In genomic region chr11:86578727-86579405, GRCh38 we compare ENCODE assay signal across 14 cellular contexts.
DNase-seq lines count a peak whose midpoint lies in the region; ATAC-seq and TF ChIP-seq lines count a peak whose summit lies in the region.
"Had no signal": no experiment of that assay in that cellular context is flagged by ENCODE, and none has a peak within 500 bp of the region (broad histone marks: within the 10 kb centered on the region; RNA-seq: fewer than 3 reads in every experiment).

No MANE protein-coding gene starts in this region.

- intact Hi-C loops in spleen (cut with DNase I; ENCODE audit: low total_unique reads): no loop called here

- DNase-seq in Peyer's patch (no peak), foreskin keratinocyte (peak in 1 of 2 donors; percentile 45), spleen (no peak), ACHN (no peak), neural progenitor cell (ENCODE audit: low spot score) (no peak)
- DNase-seq in NK-92 treated with Interleukin-12 subunit alpha and Interleukin-12 subunit beta, amount 100 ng/mL, for 24 hours (lab: John Stamatoyannopoulos, UW): no peak
- DNase-seq: activated CD4-positive, alpha-beta T cell treated with anti-CD3 and anti-CD28 coated beads for 36 hours; activated naive CD8-positive, alpha-beta T cell treated with anti-CD3 and anti-CD28 coated beads, Interleukin-2, amount 50 U/mL, for 24 hours; Kasumi-1; NCI-H187 treated with DMSO at 0.1 percent for 48 hours; NCI-H524 treated with DMSO at 0.1 percent for 48 hours; stimulated activated CD4-positive, alpha-beta T cell treated with anti-CD3 and anti-CD28 coated beads, Interleukin-15, amount 100 ng/mL, for 24 hours had no signal

- H3K4me2 ChIP-seq in Loucy (ENCODE audit: low read depth, low read length, poor library complexity, severe bottlenecking): no peak overlapping the region
- no peak overlapping the region for H3K4me2 ChIP-seq in neural progenitor cell

- H3K79me2 ChIP-seq in Loucy (ENCODE audit: insufficient read depth, low read length) (peaks cover 6% of the 10 kb centered on the region; the same call in 1 of the 2 replicates), neural progenitor cell (ENCODE audit: low read depth) (no peaks in the 10 kb centered on the region)

- no peaks in the 10 kb centered on the region for H3K27me3 ChIP-seq in Loucy (ENCODE audit: insufficient read depth, low read length, poor library complexity, severe bottlenecking)
- H3K27me3 ChIP-seq in Peyer's patch: no peaks in the 10 kb centered on the region
- no peaks in the 10 kb centered on the region for H3K27me3 ChIP-seq in foreskin keratinocyte
- H3K27me3 ChIP-seq in spleen (replicated peaks in 1 of 7): no peaks in the 10 kb centered on the region
- no peaks in the 10 kb centered on the region for H3K27me3 ChIP-seq in neural progenitor cell

- no peak overlapping the region for H3K27ac Mint-ChIP-seq in neural progenitor cell
- H3K27ac Mint-ChIP-seq: activated CD4-positive, alpha-beta T cell treated with anti-CD3 and anti-CD28 coated beads for 36 hours; activated naive CD8-positive, alpha-beta T cell treated with anti-CD3 and anti-CD28 coated beads, Interleukin-2, amount 50 U/mL, for 24 hours had no signal

- H3K27ac ChIP-seq in Peyer's patch: peak overlapping the region in 3 of 4 donors; percentile 35 to 90 (median 64)
- H3K27ac ChIP-seq in foreskin keratinocyte: no peak overlapping the region
- peak overlapping the region in 7 of 8 donors; percentile 52 to 84 (median 66) for H3K27ac ChIP-seq in spleen
- no peak overlapping the region for H3K27ac ChIP-seq in neural progenitor cell
- H3K27ac ChIP-seq: C4-2B had no signal

- no peaks in the 10 kb centered on the region for H3K36me3 Mint-ChIP-seq in neural progenitor cell

- in situ Hi-C loops in ACHN (cut with HindIII; ENCODE audit: low pct_ligation_motif_present, low pct_unique_long_range_greater_than_20kb, low sequenced_read_pairs): loop anchor here (25.0 kb wide), 1 partner anchor 117 kb away; no protein-coding TSS in a partner anchor

- H3K27me3 Mint-ChIP-seq in neural progenitor cell (ENCODE audit: insufficient read depth, low read depth): peaks cover 3% of the 10 kb centered on the region
- H3K27me3 Mint-ChIP-seq: activated CD4-positive, alpha-beta T cell treated with anti-CD3 and anti-CD28 coated beads for 36 hours had no signal

- ATAC-seq in foreskin keratinocyte: peak; percentile 57
- ATAC-seq: activated CD4-positive, alpha-beta T cell treated with anti-CD3 and anti-CD28 coated beads for 36 hours; activated naive CD8-positive, alpha-beta T cell treated with anti-CD3 and anti-CD28 coated beads, Interleukin-2, amount 50 U/mL, for 24 hours had no signal

- H3K9me2 ChIP-seq in Loucy (replicated peaks; ENCODE audit: low read depth, low read length): no peaks in the 10 kb centered on the region

- H3K36me3 ChIP-seq in Loucy (ENCODE audit: insufficient read depth, low read length) (no peaks in the 10 kb centered on the region), Peyer's patch (no peaks in the 10 kb centered on the region), spleen (no peaks in the 10 kb centered on the region), neural progenitor cell (no peaks in the 10 kb centered on the region)

- no peak overlapping the region for H3K4me3 Mint-ChIP-seq in neural progenitor cell
- H3K4me3 Mint-ChIP-seq: activated CD4-positive, alpha-beta T cell treated with anti-CD3 and anti-CD28 coated beads for 36 hours; activated naive CD8-positive, alpha-beta T cell treated with anti-CD3 and anti-CD28 coated beads, Interleukin-2, amount 50 U/mL, for 24 hours had no signal

- no peaks in the 10 kb centered on the region for H3K9me3 ChIP-seq in Loucy (ENCODE audit: insufficient read depth, low read depth, low read length)
- no peaks in the 10 kb centered on the region for H3K9me3 ChIP-seq in Peyer's patch
- H3K9me3 ChIP-seq in spleen: no peaks in the 10 kb centered on the region
- H3K9me3 ChIP-seq in neural progenitor cell (ENCODE audit: low read depth): no peaks in the 10 kb centered on the region

- WGBS in spleen, 5 donors: 90 to 98% (median 93%) methylated on average over 2 of the region's 2 CpGs

- no peak overlapping the region for H2AFZ ChIP-seq in Loucy (ENCODE audit: low read length)
- H2AFZ ChIP-seq in neural progenitor cell (replicated peaks): no peak overlapping the region

- H3K4me1 ChIP-seq in Loucy (ENCODE audit: insufficient read depth, low read length, poor library complexity, severe bottlenecking) (peaks cover 88% of the 10 kb centered on the region), Peyer's patch (peaks cover 0 to 12% (median 3%) of the 10 kb centered on the region in 4 donors), foreskin keratinocyte (peaks cover 29% of the 10 kb centered on the region), spleen (peaks cover 4 to 55% (median 13%) of the 10 kb centered on the region in 6 donors), neural progenitor cell (peaks cover 43% of the 10 kb centered on the region)

- H3F3A ChIP-seq in Loucy (ENCODE audit: low read depth): peaks cover 11% of the 10 kb centered on the region
- H3F3A ChIP-seq in neural progenitor cell (ENCODE audit: low read depth): peaks cover 26% of the 10 kb centered on the region

- TF ChIP-seq POLR2A in Peyer's patch (IDR thresholded peaks at IDR 0.05) (no peak), spleen (IDR thresholded peaks at IDR 0.05) (no peak)

- H3K4me1 Mint-ChIP-seq in neural progenitor cell: peaks cover 31% of the 10 kb centered on the region
- H3K4me1 Mint-ChIP-seq: activated CD4-positive, alpha-beta T cell treated with anti-CD3 and anti-CD28 coated beads for 36 hours; activated naive CD8-positive, alpha-beta T cell treated with anti-CD3 and anti-CD28 coated beads, Interleukin-2, amount 50 U/mL, for 24 hours had no signal

- no peak for TF ChIP-seq CTCF in Loucy (conservative IDR thresholded peaks at IDR 0.05; ENCODE audit: low read length)
- TF ChIP-seq CTCF in Peyer's patch (IDR thresholded peaks at IDR 0.05): no peak
- TF ChIP-seq CTCF in foreskin keratinocyte (conservative IDR thresholded peaks at IDR 0.05): no peak
- TF ChIP-seq CTCF in spleen (IDR thresholded peaks at IDR 0.05 in 8 of 11, conservative IDR thresholded peaks at IDR 0.05 in 3 of 11): no peak
- no peak for TF ChIP-seq CTCF in neural progenitor cell (IDR thresholded peaks at IDR 0.05)

- H4K20me1 ChIP-seq in Loucy (ENCODE audit: insufficient read depth, low read length, poor library complexity, severe bottlenecking): no peaks in the 10 kb centered on the region
- no peaks in the 10 kb centered on the region for H4K20me1 ChIP-seq in neural progenitor cell (ENCODE audit: low read depth)

- H3K9me3 Mint-ChIP-seq in neural progenitor cell: no peaks in the 10 kb centered on the region
- H3K9me3 Mint-ChIP-seq: activated naive CD8-positive, alpha-beta T cell treated with anti-CD3 and anti-CD28 coated beads, Interleukin-2, amount 50 U/mL, for 24 hours had no signal

- H3K4me3 ChIP-seq in Loucy (ENCODE audit: low read length, poor library complexity, severe bottlenecking) (no peak overlapping the region), Peyer's patch (no peak overlapping the region), spleen (no peak overlapping the region), neural progenitor cell (no peak overlapping the region)

- peak overlapping the region; percentile 21 for H3K9ac ChIP-seq in Loucy (ENCODE audit: low read depth, low read length, poor library complexity, severe bottlenecking)
- H3K9ac ChIP-seq in neural progenitor cell: no peak overlapping the region

Comparison
In these comparisons a context has a peak if more than half of its experiments do, and no peak if none do; other contexts are left out.
1. H3K27ac ChIP-seq: peak in Peyer's patch (3 of 4) and spleen (7 of 8); none in foreskin keratinocyte (single experiment) and neural progenitor cell (single experiment).